24 cellular contexts compared by ENCODE assay signal in genomic region chr6:115765966-115766365, GRCh38.
"Had no signal": no experiment of that assay in that cellular context is flagged by ENCODE, and none has a peak within 500 bp of the region (broad histone marks: within the 10 kb centered on the region; RNA-seq: fewer than 3 reads in every experiment).

No MANE protein-coding gene starts in this region.

- H3K9me3 ChIP-seq: esophagus squamous epithelium, gastrocnemius medialis, lower lobe of right lung, mucosa of descending colon had no signal

- FAIRE-seq: endometrium, keratinocyte had no signal

- H3K4me3 ChIP-seq: esophagus squamous epithelium, gastrocnemius medialis, heart right ventricle, left lung, lower lobe of right lung, mucosa of descending colon had no signal

- ATAC-seq: effector memory CD8-positive, alpha-beta T cell; esophagus mucosa; gastrocnemius medialis; heart right ventricle; left cardiac atrium; left lung; left ventricle myocardium superior; lower lobe of right lung; mucosa of descending colon had no signal

- DNase-seq: cortex of kidney; effector CD8-positive, alpha-beta T cell; effector memory CD8-positive, alpha-beta T cell; endodermal cell; erythroblast; esophagus squamous epithelium; foreskin fibroblast; foreskin melanocyte; gastrocnemius medialis; glutamatergic neuron; head of caudate nucleus; heart right ventricle; hippocampal formation; left cardiac atrium; left lung; left ventricle myocardium superior; lower lobe of right lung; mesenchymal stem cell; mucosa of descending colon; naive B cell had no signal

- H3K27ac ChIP-seq: epithelial cell of prostate, esophagus squamous epithelium, gastrocnemius medialis, heart right ventricle, left lung, lower lobe of right lung had no signal

- H3K27me3 ChIP-seq: esophagus squamous epithelium, gastrocnemius medialis, heart right ventricle, left lung had no signal

- H3K36me3 ChIP-seq: esophagus squamous epithelium, gastrocnemius medialis, heart right ventricle, left lung, lower lobe of right lung had no signal
